ENCODE assay signal across 2 cellular contexts in the genomic region with DNA sequence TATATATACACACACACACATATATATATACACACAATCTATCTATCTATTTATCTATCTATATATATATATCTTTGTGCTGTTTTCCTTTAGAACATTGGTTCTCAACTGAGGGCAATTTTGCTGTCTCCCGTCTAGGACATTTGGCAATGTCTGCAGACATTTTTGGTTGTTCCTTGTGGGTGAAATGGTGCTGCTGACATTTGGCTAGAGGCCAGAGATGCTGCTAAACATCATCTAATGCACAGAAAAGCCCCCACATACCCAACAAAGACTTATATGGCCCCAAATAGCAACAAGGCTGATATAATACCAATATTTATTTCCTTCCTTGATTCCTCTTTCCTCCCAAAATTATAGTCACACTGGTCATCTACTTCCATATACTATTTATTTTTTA.
TF ChIP-seq lines count a peak whose summit lies in the region.

No MANE protein-coding gene starts in this region.

TF ChIP-seq in SK-N-SH, 30 proteins besides CTCF, POLR2A, EP300 and RAD21 (continued from another document):
- TF ChIP-seq, protein P1, sequence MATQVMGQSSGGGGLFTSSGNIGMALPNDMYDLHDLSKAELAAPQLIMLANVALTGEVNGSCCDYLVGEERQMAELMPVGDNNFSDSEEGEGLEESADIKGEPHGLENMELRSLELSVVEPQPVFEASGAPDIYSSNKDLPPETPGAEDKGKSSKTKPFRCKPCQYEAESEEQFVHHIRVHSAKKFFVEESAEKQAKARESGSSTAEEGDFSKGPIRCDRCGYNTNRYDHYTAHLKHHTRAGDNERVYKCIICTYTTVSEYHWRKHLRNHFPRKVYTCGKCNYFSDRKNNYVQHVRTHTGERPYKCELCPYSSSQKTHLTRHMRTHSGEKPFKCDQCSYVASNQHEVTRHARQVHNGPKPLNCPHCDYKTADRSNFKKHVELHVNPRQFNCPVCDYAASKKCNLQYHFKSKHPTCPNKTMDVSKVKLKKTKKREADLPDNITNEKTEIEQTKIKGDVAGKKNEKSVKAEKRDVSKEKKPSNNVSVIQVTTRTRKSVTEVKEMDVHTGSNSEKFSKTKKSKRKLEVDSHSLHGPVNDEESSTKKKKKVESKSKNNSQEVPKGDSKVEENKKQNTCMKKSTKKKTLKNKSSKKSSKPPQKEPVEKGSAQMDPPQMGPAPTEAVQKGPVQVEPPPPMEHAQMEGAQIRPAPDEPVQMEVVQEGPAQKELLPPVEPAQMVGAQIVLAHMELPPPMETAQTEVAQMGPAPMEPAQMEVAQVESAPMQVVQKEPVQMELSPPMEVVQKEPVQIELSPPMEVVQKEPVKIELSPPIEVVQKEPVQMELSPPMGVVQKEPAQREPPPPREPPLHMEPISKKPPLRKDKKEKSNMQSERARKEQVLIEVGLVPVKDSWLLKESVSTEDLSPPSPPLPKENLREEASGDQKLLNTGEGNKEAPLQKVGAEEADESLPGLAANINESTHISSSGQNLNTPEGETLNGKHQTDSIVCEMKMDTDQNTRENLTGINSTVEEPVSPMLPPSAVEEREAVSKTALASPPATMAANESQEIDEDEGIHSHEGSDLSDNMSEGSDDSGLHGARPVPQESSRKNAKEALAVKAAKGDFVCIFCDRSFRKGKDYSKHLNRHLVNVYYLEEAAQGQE (IDR thresholded peaks at IDR 0.05; ENCODE audit: low read depth, low read length), result no peak
- no peak for TF ChIP-seq RXRA (IDR thresholded peaks at IDR 0.05; ENCODE audit: borderline replicate concordance, low read depth)

TF ChIP-seq in SK-N-SH treated with all-trans-retinoic acid at 6 μM for 48 hours, 23 proteins besides CTCF, POLR2A, EP300 and RAD21 (continued from another document):
- TF ChIP-seq, protein P2, sequence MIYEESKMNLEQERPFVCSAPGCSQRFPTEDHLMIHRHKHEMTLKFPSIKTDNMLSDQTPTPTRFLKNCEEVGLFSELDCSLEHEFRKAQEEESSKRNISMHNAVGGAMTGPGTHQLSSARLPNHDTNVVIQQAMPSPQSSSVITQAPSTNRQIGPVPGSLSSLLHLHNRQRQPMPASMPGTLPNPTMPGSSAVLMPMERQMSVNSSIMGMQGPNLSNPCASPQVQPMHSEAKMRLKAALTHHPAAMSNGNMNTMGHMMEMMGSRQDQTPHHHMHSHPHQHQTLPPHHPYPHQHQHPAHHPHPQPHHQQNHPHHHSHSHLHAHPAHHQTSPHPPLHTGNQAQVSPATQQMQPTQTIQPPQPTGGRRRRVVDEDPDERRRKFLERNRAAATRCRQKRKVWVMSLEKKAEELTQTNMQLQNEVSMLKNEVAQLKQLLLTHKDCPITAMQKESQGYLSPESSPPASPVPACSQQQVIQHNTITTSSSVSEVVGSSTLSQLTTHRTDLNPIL (CRISPR knock-in tag; IDR thresholded peaks at IDR 0.05; ENCODE audit: low read depth), result no peak
- TF ChIP-seq ZNF8 (CRISPR knock-in tag; IDR thresholded peaks at IDR 0.05) (no peak), ARNTL (CRISPR knock-in tag; IDR thresholded peaks at IDR 0.05; ENCODE audit: borderline replicate concordance, low read depth) (no peak), GLIS3 (CRISPR knock-in tag; IDR thresholded peaks at IDR 0.05) (no peak), ISL1 (CRISPR knock-in tag; IDR thresholded peaks at IDR 0.05) (no peak), ZC3H10 (CRISPR knock-in tag; IDR thresholded peaks at IDR 0.05) (no peak)
- TF ChIP-seq, protein P3, sequence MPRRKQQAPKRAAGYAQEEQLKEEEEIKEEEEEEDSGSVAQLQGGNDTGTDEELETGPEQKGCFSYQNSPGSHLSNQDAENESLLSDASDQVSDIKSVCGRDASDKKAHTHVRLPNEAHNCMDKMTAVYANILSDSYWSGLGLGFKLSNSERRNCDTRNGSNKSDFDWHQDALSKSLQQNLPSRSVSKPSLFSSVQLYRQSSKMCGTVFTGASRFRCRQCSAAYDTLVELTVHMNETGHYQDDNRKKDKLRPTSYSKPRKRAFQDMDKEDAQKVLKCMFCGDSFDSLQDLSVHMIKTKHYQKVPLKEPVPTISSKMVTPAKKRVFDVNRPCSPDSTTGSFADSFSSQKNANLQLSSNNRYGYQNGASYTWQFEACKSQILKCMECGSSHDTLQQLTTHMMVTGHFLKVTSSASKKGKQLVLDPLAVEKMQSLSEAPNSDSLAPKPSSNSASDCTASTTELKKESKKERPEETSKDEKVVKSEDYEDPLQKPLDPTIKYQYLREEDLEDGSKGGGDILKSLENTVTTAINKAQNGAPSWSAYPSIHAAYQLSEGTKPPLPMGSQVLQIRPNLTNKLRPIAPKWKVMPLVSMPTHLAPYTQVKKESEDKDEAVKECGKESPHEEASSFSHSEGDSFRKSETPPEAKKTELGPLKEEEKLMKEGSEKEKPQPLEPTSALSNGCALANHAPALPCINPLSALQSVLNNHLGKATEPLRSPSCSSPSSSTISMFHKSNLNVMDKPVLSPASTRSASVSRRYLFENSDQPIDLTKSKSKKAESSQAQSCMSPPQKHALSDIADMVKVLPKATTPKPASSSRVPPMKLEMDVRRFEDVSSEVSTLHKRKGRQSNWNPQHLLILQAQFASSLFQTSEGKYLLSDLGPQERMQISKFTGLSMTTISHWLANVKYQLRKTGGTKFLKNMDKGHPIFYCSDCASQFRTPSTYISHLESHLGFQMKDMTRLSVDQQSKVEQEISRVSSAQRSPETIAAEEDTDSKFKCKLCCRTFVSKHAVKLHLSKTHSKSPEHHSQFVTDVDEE (CRISPR knock-in tag; IDR thresholded peaks at IDR 0.05), result no peak
